Comparison of ENCODE assay signal across 1 cellular context in genomic region chr12:104064031-104064841, GRCh38.
A peak's percentile ranks its signal among the peaks of the same experiment; 100 is the strongest.
TF ChIP-seq lines count a peak whose summit lies in the region.

HCFC2 (plus strand) TSS chr12:104064531; CDS start chr12:104064561, 30 bp downstream.

TF ChIP-seq in H1, 55 proteins besides CTCF, POLR2A, EP300 and RAD21 (continued from another document):
- TF ChIP-seq CHD7 (IDR thresholded peaks at IDR 0.05; ENCODE audit: insufficient replicate concordance, low read length) (no peak), TCF12 (IDR thresholded peaks at IDR 0.05; ENCODE audit: low read depth, low read length) (no peak), CBX5 (IDR thresholded peaks at IDR 0.05; ENCODE audit: low read depth, low read length) (no peak), TAF1 (IDR thresholded peaks at IDR 0.05; ENCODE audit: low read depth, low read length) (no peak), SIX5 (IDR thresholded peaks at IDR 0.05; ENCODE audit: low read depth, low read length) (no peak), PHF8 (conservative IDR thresholded peaks at IDR 0.05; ENCODE audit: low read depth, low read length) (peak; percentile 68), ZNF274 (IDR thresholded peaks at IDR 0.05; ENCODE audit: borderline replicate concordance, extremely low read depth, low read length) (no peak), CTBP2 (IDR thresholded peaks at IDR 0.05; ENCODE audit: borderline replicate concordance, insufficient read depth, insufficient read length, low read length) (peak; percentile 94), CEBPB (IDR thresholded peaks at IDR 0.05; ENCODE audit: low read depth, low read length) (no peak), JUN (IDR thresholded peaks at IDR 0.05; ENCODE audit: low read depth, low read length) (no peak), KDM4A (IDR thresholded peaks at IDR 0.05; ENCODE audit: low read depth, low read length, severe bottlenecking) (peak; percentile 79), SUZ12 (IDR thresholded peaks at IDR 0.05; ENCODE audit: low read length) (no peak), NRF1 (IDR thresholded peaks at IDR 0.05; ENCODE audit: low read depth, low read length) (no peak), SP1 (IDR thresholded peaks at IDR 0.05; ENCODE audit: low read depth, low read length) (no peak), CBX8 (IDR thresholded peaks at IDR 0.05; ENCODE audit: borderline replicate concordance, low read depth, low read length) (no peak), SRF (IDR thresholded peaks at IDR 0.05; ENCODE audit: low read depth, low read length) (no peak), HDAC2 (IDR thresholded peaks at IDR 0.05; ENCODE audit: borderline replicate concordance in 1 of 2, low read depth in 2 of 2, low read length in 2 of 2) (peak; percentile 68 to 98; a peak in 3 of 4 replicates), BRCA1 (IDR thresholded peaks at IDR 0.05; ENCODE audit: low read depth, low read length) (no peak), ATF3 (IDR thresholded peaks at IDR 0.05; ENCODE audit: insufficient read depth, low read depth, low read length) (peak; percentile 73), YY1 (IDR thresholded peaks at IDR 0.05; ENCODE audit: low read depth, low read length) (peak; percentile 95), CREB1 (IDR thresholded peaks at IDR 0.05) (no peak), BACH1 (IDR thresholded peaks at IDR 0.05; ENCODE audit: low read length) (no peak), HDAC6 (IDR thresholded peaks at IDR 0.05; ENCODE audit: low read depth, low read length) (no peak), RBBP5 (IDR thresholded peaks at IDR 0.05; ENCODE audit: borderline replicate concordance, low read depth, low read length) (peak; percentile 84; the same call in 1 of the 2 replicates), RNF2 (IDR thresholded peaks at IDR 0.05; ENCODE audit: borderline replicate concordance, low read depth, low read length, missing control alignments, poor library complexity, severe bottlenecking) (no peak), SP2 (IDR thresholded peaks at IDR 0.05; ENCODE audit: low read length) (no peak), SIRT6 (IDR thresholded peaks at IDR 0.05; ENCODE audit: low read length) (no peak), KDM5A (IDR thresholded peaks at IDR 0.05; ENCODE audit: low read length) (peak; percentile 36; the same call in 1 of the 2 replicates), RXRA (IDR thresholded peaks at IDR 0.05; ENCODE audit: insufficient read depth, low read depth, low read length) (no peak), NANOG (IDR thresholded peaks at IDR 0.05; ENCODE audit: insufficient read depth, low read depth, low read length, poor library complexity, severe bottlenecking) (no peak), EGR1 (IDR thresholded peaks at IDR 0.05; ENCODE audit: borderline replicate concordance, low read depth, low read length) (peak; percentile 55; the same call in 1 of the 2 replicates), GTF2F1 (IDR thresholded peaks at IDR 0.05; ENCODE audit: borderline replicate concordance, low read depth, low read length) (no peak), SAP30 (IDR thresholded peaks at IDR 0.05; ENCODE audit: insufficient read depth, insufficient replicate concordance, low read length) (peak; percentile 61), ASH2L (IDR thresholded peaks at IDR 0.05; ENCODE audit: low read length) (peak; percentile 99), CHD2 (IDR thresholded peaks at IDR 0.05; ENCODE audit: low read length) (no peak), RFX5 (IDR thresholded peaks at IDR 0.05; ENCODE audit: borderline replicate concordance, low read depth, low read length) (no peak), TAF7 (optimal IDR thresholded peaks at IDR 0.05; ENCODE audit: borderline replicate concordance, low read depth, low read length) (no peak), FOSL1 (IDR thresholded peaks at IDR 0.05; ENCODE audit: insufficient read depth, low read depth, low read length) (no peak), E2F6 (IDR thresholded peaks at IDR 0.05) (0 out of 2 replicates have a peak, but pooled peaks have one; percentile 30), GABPA (IDR thresholded peaks at IDR 0.05; ENCODE audit: borderline replicate concordance, insufficient read depth, low read length) (no peak), TEAD4 (IDR thresholded peaks at IDR 0.05; ENCODE audit: low read depth, low read length) (no peak), USF2 (IDR thresholded peaks at IDR 0.05; ENCODE audit: low read length) (peak; percentile 91), KDM1A (IDR thresholded peaks at IDR 0.05; ENCODE audit: borderline replicate concordance, low read length) (no peak; the same call in 1 of the 2 replicates), EZH2 (IDR thresholded peaks at IDR 0.05; ENCODE audit: low read depth, low read length, severe bottlenecking) (no peak), POLR2AphosphoS5 (IDR thresholded peaks at IDR 0.05; ENCODE audit: low read depth, low read length) (no peak), SP4 (IDR thresholded peaks at IDR 0.05; ENCODE audit: low read length) (no peak), CHD1 (IDR thresholded peaks at IDR 0.05; ENCODE audit: low read depth, low read length) (no peak), BCL11A (IDR thresholded peaks at IDR 0.05; ENCODE audit: low read depth in 2 of 2, low read length in 2 of 2) (no peak), TBP (IDR thresholded peaks at IDR 0.05; ENCODE audit: low read depth, low read length) (no peak), POU5F1 (IDR thresholded peaks at IDR 0.05; ENCODE audit: low read depth, low read length) (no peak), MAFK (IDR thresholded peaks at IDR 0.05; ENCODE audit: low read depth, low read length) (no peak), SIN3A (conservative IDR thresholded peaks at IDR 0.05 in 1 of 2, IDR thresholded peaks at IDR 0.05 in 1 of 2; ENCODE audit: low read depth in 1 of 2, low read length in 2 of 2) (peak; percentile 69 to 99; a peak in 3 of 4 replicates)
- TF ChIP-seq, protein P1, sequence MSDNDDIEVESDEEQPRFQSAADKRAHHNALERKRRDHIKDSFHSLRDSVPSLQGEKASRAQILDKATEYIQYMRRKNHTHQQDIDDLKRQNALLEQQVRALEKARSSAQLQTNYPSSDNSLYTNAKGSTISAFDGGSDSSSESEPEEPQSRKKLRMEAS (IDR thresholded peaks at IDR 0.05) = peak; percentile 77; the same call in 1 of the 2 replicates
- TF ChIP-seq, protein P2, sequence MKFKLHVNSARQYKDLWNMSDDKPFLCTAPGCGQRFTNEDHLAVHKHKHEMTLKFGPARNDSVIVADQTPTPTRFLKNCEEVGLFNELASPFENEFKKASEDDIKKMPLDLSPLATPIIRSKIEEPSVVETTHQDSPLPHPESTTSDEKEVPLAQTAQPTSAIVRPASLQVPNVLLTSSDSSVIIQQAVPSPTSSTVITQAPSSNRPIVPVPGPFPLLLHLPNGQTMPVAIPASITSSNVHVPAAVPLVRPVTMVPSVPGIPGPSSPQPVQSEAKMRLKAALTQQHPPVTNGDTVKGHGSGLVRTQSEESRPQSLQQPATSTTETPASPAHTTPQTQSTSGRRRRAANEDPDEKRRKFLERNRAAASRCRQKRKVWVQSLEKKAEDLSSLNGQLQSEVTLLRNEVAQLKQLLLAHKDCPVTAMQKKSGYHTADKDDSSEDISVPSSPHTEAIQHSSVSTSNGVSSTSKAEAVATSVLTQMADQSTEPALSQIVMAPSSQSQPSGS (IDR thresholded peaks at IDR 0.05; ENCODE audit: low read length) = no peak
TF ChIP-seq in H1: peak in this region for 15.
